Comparison of ENCODE assay signal across 9 cellular contexts in the genomic region with DNA sequence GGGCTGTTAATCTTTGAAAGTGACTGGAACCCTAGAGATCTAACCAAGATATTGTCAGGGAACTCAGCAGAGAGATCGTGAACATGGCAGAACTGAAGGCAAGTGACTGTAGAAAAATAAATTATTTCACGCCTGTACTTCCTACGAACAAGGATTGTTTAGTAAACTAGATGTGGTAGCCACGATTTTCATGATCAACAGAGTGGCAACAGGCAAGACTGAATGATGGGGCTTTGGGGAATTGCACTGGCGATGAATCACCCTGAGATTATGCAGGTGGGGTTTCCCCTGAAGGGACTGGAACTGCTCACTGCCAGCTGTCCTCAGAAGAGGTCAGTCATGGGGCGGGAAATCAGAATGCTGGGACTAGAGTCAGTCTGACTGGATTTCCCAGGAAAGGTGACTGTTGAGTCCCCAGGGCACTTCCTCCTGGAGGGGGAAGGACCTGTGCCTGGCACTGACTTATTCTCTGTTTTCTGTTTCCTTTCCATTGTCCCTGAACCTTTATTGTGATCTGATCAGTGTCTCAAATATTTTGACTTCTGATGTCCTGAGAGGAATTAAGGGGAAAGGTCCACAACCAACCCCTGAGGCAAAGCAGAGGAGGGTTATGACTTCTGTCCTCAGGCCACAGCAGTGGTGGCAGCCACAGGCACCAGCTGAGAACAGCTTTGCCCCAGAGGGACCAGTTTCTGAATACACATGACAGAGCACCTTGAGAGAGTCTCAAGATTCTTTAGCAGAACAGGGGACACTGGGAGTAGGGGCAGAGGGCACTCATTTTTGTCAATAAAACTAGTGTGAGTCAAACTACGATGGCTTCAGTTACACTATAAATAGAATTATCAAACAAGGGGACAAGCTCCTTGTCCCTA.
A peak's percentile ranks its signal among the peaks of the same experiment; 100 is the strongest.
DNase-seq lines count a peak whose midpoint lies in the region; ATAC-seq lines count a peak whose summit lies in the region.
"Had no signal": no experiment of that assay in that cellular context is flagged by ENCODE, and none has a peak within 500 bp of the region (broad histone marks: within the 10 kb centered on the region; RNA-seq: fewer than 3 reads in every experiment).

No MANE protein-coding gene starts in this region.

- intact Hi-C loops in left ventricle myocardium superior (cut with micrococcal nuclease), result no loop called here

- ATAC-seq in CD4-positive, CD25-positive, alpha-beta regulatory T cell (ENCODE audit: low read depth in 2 of 2), result peak in 1 of 2 donors; percentile 50
- ATAC-seq in GM19438 (IDR thresholded peaks at IDR 0.05; ENCODE audit: low read depth, unreplicated experiment) (peak; percentile 72), HG03432 (IDR thresholded peaks at IDR 0.05; ENCODE audit: unreplicated experiment) (peak; percentile 72), left ventricle myocardium superior (peak; percentile 85)
- peak; percentile 32 for ATAC-seq in activated CD8-positive, alpha-beta T cell treated with anti-CD3 and anti-CD28 coated beads, Interleukin-2, amount 10 ng/mL, durations not matched to agents 7 days and 5 days

- POLR2A ChIA-PET in activated CD8-positive, alpha-beta T cell treated with anti-CD3 and anti-CD28 coated beads, Interleukin-2, amount 10 ng/mL, durations not matched to agents 7 days and 5 days (lab: Charles Lee), result no interaction called here

- H3K36me3 Mint-ChIP-seq in CD4-positive, CD25-positive, alpha-beta regulatory T cell, result no peaks in the 10 kb centered on the region
- no peaks in the 10 kb centered on the region for H3K36me3 Mint-ChIP-seq in activated CD8-positive, alpha-beta T cell treated with anti-CD3 and anti-CD28 coated beads, Interleukin-2, amount 10 ng/mL, durations not matched to agents 7 days and 5 days (ENCODE audit: low read depth)

- CTCF ChIA-PET in activated CD8-positive, alpha-beta T cell treated with anti-CD3 and anti-CD28 coated beads, Interleukin-2, amount 10 ng/mL, durations not matched to agents 7 days and 5 days (lab: Charles Lee), result interaction anchor here (0.7 kb wide), 1 partner anchor 231 kb away, joined by 3 read pairs; no protein-coding TSS in a partner anchor

- H3K27ac Mint-ChIP-seq in CD4-positive, CD25-positive, alpha-beta regulatory T cell, result peak overlapping the region in 2 of 3 donors; percentile 33 to 56
- H3K27ac Mint-ChIP-seq in activated CD8-positive, alpha-beta T cell treated with anti-CD3 and anti-CD28 coated beads, Interleukin-2, amount 10 ng/mL, durations not matched to agents 7 days and 5 days, result no peak overlapping the region
- H3K27ac Mint-ChIP-seq: nephron had no signal

- H3K4me3 ChIP-seq in CD4-positive, CD25-positive, alpha-beta regulatory T cell (ENCODE audit: low read depth, low read length), result peak overlapping the region; percentile 52

- H3K4me1 ChIP-seq in CD4-positive, CD25-positive, alpha-beta regulatory T cell (ENCODE audit: control insufficient read depth, insufficient read depth, low read length, poor library complexity, severe bottlenecking), result peaks cover 35% of the 10 kb centered on the region

- no peaks in the 10 kb centered on the region for H3K27me3 Mint-ChIP-seq in CD4-positive, CD25-positive, alpha-beta regulatory T cell
- no peaks in the 10 kb centered on the region for H3K27me3 Mint-ChIP-seq in activated CD8-positive, alpha-beta T cell treated with anti-CD3 and anti-CD28 coated beads, Interleukin-2, amount 10 ng/mL, durations not matched to agents 7 days and 5 days (ENCODE audit: low read depth)

- H3K27ac ChIP-seq in CD4-positive, CD25-positive, alpha-beta regulatory T cell (ENCODE audit: insufficient read depth, low read length, poor library complexity, severe bottlenecking), result no peak overlapping the region

- peaks cover 13 to 56% (median 35%) of the 10 kb centered on the region in 4 donors for H3K4me1 Mint-ChIP-seq in CD4-positive, CD25-positive, alpha-beta regulatory T cell
- H3K4me1 Mint-ChIP-seq in activated CD8-positive, alpha-beta T cell treated with anti-CD3 and anti-CD28 coated beads, Interleukin-2, amount 10 ng/mL, durations not matched to agents 7 days and 5 days (ENCODE audit: low read depth), result peaks cover 23% of the 10 kb centered on the region
- H3K4me1 Mint-ChIP-seq: nephron had no signal

- no peaks in the 10 kb centered on the region for H3K9me3 ChIP-seq in CD4-positive, CD25-positive, alpha-beta regulatory T cell (ENCODE audit: control insufficient read depth in 2 of 2, low read length in 2 of 2)

- H3K27me3 ChIP-seq in CD4-positive, CD25-positive, alpha-beta regulatory T cell (ENCODE audit: control insufficient read depth, insufficient read depth, low read length), result no peaks in the 10 kb centered on the region

- peak in 1 of 3 donors; percentile 23 for DNase-seq in CD4-positive, CD25-positive, alpha-beta regulatory T cell
- DNase-seq in activated CD8-positive, alpha-beta T cell treated with anti-CD3 and anti-CD28 coated beads, Interleukin-2, amount 10 ng/mL, durations not matched to agents 7 days and 5 days, result peak; percentile 30
- DNase-seq in left ventricle myocardium superior (no peak), UCSD-AML1 (lab: John Stamatoyannopoulos, UW; ENCODE audit: unreplicated experiment) (no peak), NCI-H2107 treated with DMSO at 0.1 percent for 48 hours (lab: John Stamatoyannopoulos, UW; ENCODE audit: unreplicated experiment) (no peak)
- peak; percentile 43 for DNase-seq in stimulated activated CD8-positive, alpha-beta memory T cell treated with anti-CD3 and anti-CD28 coated beads, Interleukin-12 subunit alpha, Interleukin-12 subunit beta, amount 100 ng/mL, for 24 hours (ENCODE audit: extremely low read depth)

- H3K9me3 Mint-ChIP-seq in CD4-positive, CD25-positive, alpha-beta regulatory T cell, result no peaks in the 10 kb centered on the region
- H3K9me3 Mint-ChIP-seq in activated CD8-positive, alpha-beta T cell treated with anti-CD3 and anti-CD28 coated beads, Interleukin-2, amount 10 ng/mL, durations not matched to agents 7 days and 5 days (ENCODE audit: insufficient read depth), result no peaks in the 10 kb centered on the region

- peak overlapping the region; percentile 15 to 55 (median 30) for H3K4me3 Mint-ChIP-seq in CD4-positive, CD25-positive, alpha-beta regulatory T cell
- H3K4me3 Mint-ChIP-seq in activated CD8-positive, alpha-beta T cell treated with anti-CD3 and anti-CD28 coated beads, Interleukin-2, amount 10 ng/mL, durations not matched to agents 7 days and 5 days, result no peak overlapping the region
- H3K4me3 Mint-ChIP-seq: nephron had no signal

- no peaks in the 10 kb centered on the region for H3K36me3 ChIP-seq in CD4-positive, CD25-positive, alpha-beta regulatory T cell (ENCODE audit: control insufficient read depth, insufficient read depth, low read length)

Comparison
In these comparisons a context has a peak if more than half of its experiments do, and no peak if none do; other contexts are left out.
1. DNase-seq: peak in activated CD8-positive, alpha-beta T cell treated with anti-CD3 and anti-CD28 coated beads, Interleukin-2, amount 10 ng/mL, durations not matched to agents 7 days and 5 days (single experiment) and stimulated activated CD8-positive, alpha-beta memory T cell treated with anti-CD3 and anti-CD28 coated beads, Interleukin-12 subunit alpha, Interleukin-12 subunit beta, amount 100 ng/mL, for 24 hours (single experiment); none in left ventricle myocardium superior (single experiment), UCSD-AML1 (single experiment) and NCI-H2107 treated with DMSO at 0.1 percent for 48 hours (single experiment).